14 cellular contexts compared by ENCODE assay signal in the genomic region with DNA sequence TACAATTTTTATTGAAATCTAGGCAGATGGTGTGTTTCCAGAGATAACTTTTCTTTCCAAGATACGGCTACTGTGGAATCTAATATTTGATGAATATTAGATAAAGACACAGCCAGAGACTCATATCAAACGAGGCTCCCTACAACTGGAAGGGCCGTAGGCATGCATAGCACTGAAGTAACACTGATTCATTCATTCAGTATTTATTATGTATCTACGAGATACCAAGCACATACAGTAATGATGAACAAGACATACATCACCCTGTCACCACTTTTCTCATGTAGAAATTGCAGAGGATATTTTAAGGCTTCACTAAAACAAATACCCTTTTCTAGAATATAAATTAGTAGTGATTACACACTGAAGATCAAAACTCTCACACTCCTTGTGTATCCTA.
"Had no signal": no experiment of that assay in that cellular context is flagged by ENCODE, and none has a peak within 500 bp of the region (broad histone marks: within the 10 kb centered on the region; RNA-seq: fewer than 3 reads in every experiment).

No MANE protein-coding gene starts in this region.

- H3K9me3 ChIP-seq: sigmoid colon, thoracic aorta had no signal

- FAIRE-seq: TTC549 had no signal

- DNase-seq: activated CD4-positive, CD25-positive, alpha-beta regulatory T cell; activated naive CD4-positive, alpha-beta T cell treated with anti-CD3 and anti-CD28 coated beads, Interleukin-2, amount 10 ng/mL, durations not matched to agents 7 days and 5 days; erythroblast; head of caudate nucleus; islet precursor cell; nucleus accumbens; sigmoid colon; stimulated activated CD4-positive, alpha-beta T cell treated with anti-CD3 and anti-CD28 coated beads, Interleukin-15, amount 100 ng/mL, for 24 hours; stimulated activated CD4-positive, alpha-beta T cell treated with anti-CD3 and anti-CD28 coated beads, Interleukin-4, amount 100 ng/mL, for 24 hours; stimulated activated naive CD8-positive, alpha-beta T cell treated with anti-CD3 and anti-CD28 coated beads, Interleukin-15, amount 100 ng/mL, for 72 hours had no signal

- ATAC-seq: left lobe of liver; natural killer cell treated with Interleukin-12 subunit alpha and Interleukin-12 subunit beta and Interleukin-15 and Interleukin-18, amount 100 ng/mL, for 72 hours; stimulated activated naive CD8-positive, alpha-beta T cell treated with anti-CD3 and anti-CD28 coated beads, Interleukin-15, amount 100 ng/mL, for 72 hours had no signal

- H3K36me3 ChIP-seq: thoracic aorta had no signal

- H3K27me3 ChIP-seq: sigmoid colon had no signal

- H3K4me3 ChIP-seq: sigmoid colon, thoracic aorta had no signal

- H3K27ac ChIP-seq: sigmoid colon, thoracic aorta had no signal

- H3K4me1 ChIP-seq: sigmoid colon had no signal
